Comparison of ENCODE assay signal across 25 cellular contexts in the genomic region with DNA sequence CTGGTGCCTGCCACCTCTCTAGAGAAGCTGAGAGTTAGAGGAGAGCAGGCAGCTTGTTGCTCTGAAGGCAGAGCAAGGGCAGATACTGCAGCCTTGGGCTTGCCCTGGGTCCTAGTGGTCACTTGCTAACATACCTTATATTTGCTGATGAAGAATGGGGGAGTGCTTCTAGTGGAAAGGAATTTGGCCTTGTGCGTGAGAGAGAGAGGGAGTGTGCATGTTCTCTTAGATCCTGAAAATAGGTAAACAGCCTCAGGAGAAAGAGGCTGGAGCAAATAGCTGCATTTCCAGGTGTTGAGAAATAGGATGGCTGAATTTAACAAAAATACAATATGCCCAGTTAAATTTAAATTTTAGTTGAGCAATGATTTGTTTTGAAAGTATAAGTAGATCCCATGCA.
DNase-seq lines count a peak whose midpoint lies in the region; FAIRE-seq and TF ChIP-seq lines count a peak whose summit lies in the region.
"Had no signal": no experiment of that assay in that cellular context is flagged by ENCODE, and none has a peak within 500 bp of the region (broad histone marks: within the 10 kb centered on the region; RNA-seq: fewer than 3 reads in every experiment).

No MANE protein-coding gene starts in this region.

- H3K4me3 ChIP-seq in H7 (ENCODE audit: insufficient read depth, low read depth, low read length) (no peak overlapping the region), kidney (ENCODE audit: low read length in 2 of 2) (no peak overlapping the region), smooth muscle cell (no peak overlapping the region)
- H3K4me3 ChIP-seq: HAP-1, pancreas, sigmoid colon had no signal

- no peak for TF ChIP-seq CTCF in MCF 10A (IDR thresholded peaks at IDR 0.05; ENCODE audit: unreplicated experiment)
- no peak for TF ChIP-seq CTCF in kidney (IDR thresholded peaks at IDR 0.05; ENCODE audit: borderline replicate concordance, extremely low read depth, insufficient read depth)
- TF ChIP-seq CTCF in smooth muscle cell (IDR thresholded peaks at IDR 0.05; ENCODE audit: borderline replicate concordance, insufficient read depth, poor library complexity, severe bottlenecking), result no peak
- TF ChIP-seq CTCF in progenitor cell of endocrine pancreas (IDR thresholded peaks at IDR 0.05; ENCODE audit: unreplicated experiment), result no peak

- no peaks in the 10 kb centered on the region for H3K79me2 ChIP-seq in smooth muscle cell (ENCODE audit: low read depth)

- no peaks in the 10 kb centered on the region for H3K27me3 ChIP-seq in H7 (ENCODE audit: control insufficient read depth, insufficient read depth, low read length)
- no peaks in the 10 kb centered on the region for H3K27me3 ChIP-seq in smooth muscle cell (ENCODE audit: low read depth)
- H3K27me3 ChIP-seq: pancreas, sigmoid colon had no signal

- H3K4me2 ChIP-seq in smooth muscle cell, result peak overlapping the region; percentile 26

- H3K36me3 Mint-ChIP-seq in MCF 10A (ENCODE audit: insufficient read depth, unreplicated experiment) (peaks cover 4% of the 10 kb centered on the region), progenitor cell of endocrine pancreas (ENCODE audit: insufficient read depth) (no peaks in the 10 kb centered on the region)
- H3K36me3 Mint-ChIP-seq: activated CD8-positive, alpha-beta memory T cell treated with anti-CD3 and anti-CD28 coated beads, Interleukin-2, amount 10 ng/mL, durations not matched to agents 7 days and 5 days; activated naive CD4-positive, alpha-beta T cell treated with anti-CD3 and anti-CD28 coated beads, Interleukin-2, amount 50 U/mL, for 72 hours; memory B cell; naive B cell had no signal

- POLR2A ChIA-PET in MCF 10A (lab: Yijun Ruan, JAX), result interaction anchor here (0.7 to 9.0 kb wide), 37 partner anchors 8 to 881 kb away, joined by 3 to 231 read pairs (median 4); a partner anchor contains a TSS

- intact Hi-C loops in MCF 10A (cut with micrococcal nuclease), result no loop called here
- intact Hi-C loops in kidney (cut with DNase I), result no loop called here

- H3K4me1 ChIP-seq in kidney (ENCODE audit: control insufficient read depth in 1 of 2, insufficient read depth in 1 of 2, low read depth in 1 of 2, low read length in 2 of 2) (peaks cover 0 to 6% of the 10 kb centered on the region in 2 donors), smooth muscle cell (ENCODE audit: low read depth) (peaks cover 11% of the 10 kb centered on the region)
- H3K4me1 ChIP-seq: HAP-1, pancreas, sigmoid colon had no signal

- H3K27ac ChIP-seq in kidney (ENCODE audit: low read depth in 2 of 2, low read length in 2 of 2) (no peak overlapping the region), smooth muscle cell (ENCODE audit: low read depth) (no peak overlapping the region)
- H3K27ac ChIP-seq: pancreas, sigmoid colon had no signal

- H3K4me3 Mint-ChIP-seq in MCF 10A (ENCODE audit: unreplicated experiment), result peak overlapping the region; percentile 0
- no peak overlapping the region for H3K4me3 Mint-ChIP-seq in progenitor cell of endocrine pancreas (ENCODE audit: low read depth)
- H3K4me3 Mint-ChIP-seq: activated CD8-positive, alpha-beta memory T cell treated with anti-CD3 and anti-CD28 coated beads, Interleukin-2, amount 10 ng/mL, durations not matched to agents 7 days and 5 days; activated T-helper 1 cell treated with anti-CD3 and anti-CD28 coated beads, Interleukin-12 subunit alpha, Interleukin-12 subunit beta, Interleukin-2, Interleukin-4 antibody, amounts not matched to agents 30 ng/mL and 10 ng/mL and 1 ng/mL, durations not matched to agents 14 hours and 24 hours and 36 hours; CD4-positive, alpha-beta T cell; immature natural killer cell; memory B cell; naive B cell had no signal

- no peaks in the 10 kb centered on the region for H3K9me3 ChIP-seq in kidney (ENCODE audit: control insufficient read depth in 1 of 2, low read length in 2 of 2)
- no peaks in the 10 kb centered on the region for H3K9me3 ChIP-seq in smooth muscle cell (replicated peaks; ENCODE audit: low read depth)
- H3K9me3 ChIP-seq: HAP-1, pancreas, sigmoid colon had no signal

- peak overlapping the region; percentile 5 for H3K27ac Mint-ChIP-seq in MCF 10A (ENCODE audit: low read depth, unreplicated experiment)
- no peak overlapping the region for H3K27ac Mint-ChIP-seq in progenitor cell of endocrine pancreas
- H3K27ac Mint-ChIP-seq: activated CD8-positive, alpha-beta memory T cell treated with anti-CD3 and anti-CD28 coated beads, Interleukin-2, amount 10 ng/mL, durations not matched to agents 7 days and 5 days; activated naive CD4-positive, alpha-beta T cell treated with anti-CD3 and anti-CD28 coated beads, Interleukin-2, amount 50 U/mL, for 72 hours; activated T-helper 1 cell treated with anti-CD3 and anti-CD28 coated beads, Interleukin-12 subunit alpha, Interleukin-12 subunit beta, Interleukin-2, Interleukin-4 antibody, amounts not matched to agents 30 ng/mL and 10 ng/mL and 1 ng/mL, durations not matched to agents 14 hours and 24 hours and 36 hours; CD4-positive, alpha-beta T cell; immature natural killer cell; memory B cell had no signal

- H3F3A ChIP-seq in smooth muscle cell (ENCODE audit: low read depth), result no peaks in the 10 kb centered on the region

- BruUV-seq in MCF 10A (replicated peaks; lab: Mats Ljungman, UMichigan), result no TSS peak

- no peaks in the 10 kb centered on the region for H4K20me1 ChIP-seq in smooth muscle cell (ENCODE audit: low read depth)

- FAIRE-seq in kidney (lab: Jason Lieb, UNC), result no peak
- FAIRE-seq: astrocyte, GM12892, pancreas had no signal

- H3K36me3 ChIP-seq in H7 (replicated peaks; ENCODE audit: control insufficient read depth, insufficient read depth, low read length), result no peaks in the 10 kb centered on the region
- H3K36me3 ChIP-seq in kidney (ENCODE audit: control insufficient read depth in 1 of 2, insufficient read depth in 2 of 2, low read length in 2 of 2), result no peaks in the 10 kb centered on the region
- H3K36me3 ChIP-seq in smooth muscle cell (ENCODE audit: low read depth), result no peaks in the 10 kb centered on the region
- H3K36me3 ChIP-seq: HAP-1, pancreas, sigmoid colon had no signal

- H3K27me3 Mint-ChIP-seq in MCF 10A (ENCODE audit: insufficient read depth, unreplicated experiment) (no peaks in the 10 kb centered on the region), progenitor cell of endocrine pancreas (peaks cover 11% of the 10 kb centered on the region)
- H3K27me3 Mint-ChIP-seq: activated CD8-positive, alpha-beta memory T cell treated with anti-CD3 and anti-CD28 coated beads, Interleukin-2, amount 10 ng/mL, durations not matched to agents 7 days and 5 days; CD4-positive, alpha-beta T cell; naive B cell had no signal

- peaks cover 26% of the 10 kb centered on the region for H3K4me1 Mint-ChIP-seq in MCF 10A (ENCODE audit: insufficient read depth, unreplicated experiment)
- H3K4me1 Mint-ChIP-seq in progenitor cell of endocrine pancreas (ENCODE audit: low read depth), result peaks cover 11% of the 10 kb centered on the region
- H3K4me1 Mint-ChIP-seq: activated CD8-positive, alpha-beta memory T cell treated with anti-CD3 and anti-CD28 coated beads, Interleukin-2, amount 10 ng/mL, durations not matched to agents 7 days and 5 days; immature natural killer cell; memory B cell; naive B cell had no signal

- H3K9me3 Mint-ChIP-seq in MCF 10A (ENCODE audit: unreplicated experiment) (no peaks in the 10 kb centered on the region), progenitor cell of endocrine pancreas (ENCODE audit: low read depth) (no peaks in the 10 kb centered on the region)
- H3K9me3 Mint-ChIP-seq: activated T-helper 1 cell treated with anti-CD3 and anti-CD28 coated beads, Interleukin-12 subunit alpha, Interleukin-12 subunit beta, Interleukin-2, Interleukin-4 antibody, amounts not matched to agents 30 ng/mL and 10 ng/mL and 1 ng/mL, durations not matched to agents 14 hours and 24 hours and 36 hours; CD4-positive, alpha-beta T cell; memory B cell had no signal

- H3K9ac ChIP-seq in kidney (ENCODE audit: low read length in 2 of 2) (no peak overlapping the region), smooth muscle cell (ENCODE audit: low read depth) (no peak overlapping the region)

- CTCF ChIA-PET in MCF 10A (lab: Yijun Ruan, JAX), result interaction anchor here (0.5 to 5.3 kb wide), 18 partner anchors 9 to 872 kb away, joined by 3 to 40 read pairs (median 4); a partner anchor contains a TSS

- peak; percentile 28 for DNase-seq in H7
- DNase-seq in MCF 10A (ENCODE audit: unreplicated experiment), result peak; percentile 76
- peak; percentile 60 for DNase-seq in kidney
- no peak for DNase-seq in smooth muscle cell (lab: John Stamatoyannopoulos, UW; ENCODE audit: unreplicated experiment)
- no peak for DNase-seq in DMS153 (lab: John Stamatoyannopoulos, UW)
- DNase-seq in progenitor cell of endocrine pancreas (ENCODE audit: low spot score, unreplicated experiment), result no peak
- no peak for DNase-seq in GOT3 (lab: John Stamatoyannopoulos, UW)
- DNase-seq: activated CD4-positive, alpha-beta T cell treated with anti-CD3 and anti-CD28 coated beads for 4 hours; activated CD8-positive, alpha-beta memory T cell treated with anti-CD3 and anti-CD28 coated beads, Interleukin-2, amount 10 ng/mL, durations not matched to agents 7 days and 5 days; CD4-positive, alpha-beta T cell; effector memory CD4-positive, alpha-beta T cell; immature natural killer cell; naive B cell; NCI-H1105 treated with DMSO at 0.1 percent for 48 hours; NCI-H510A; pancreas; Right ventricle myocardium superior; sigmoid colon; substantia nigra had no signal

- 59% methylated on average over 1 of the region's 1 CpG for WGBS in smooth muscle cell (ENCODE audit: low lambda C conversion rate)

- peak overlapping the region; percentile 33 for H2AFZ ChIP-seq in smooth muscle cell (ENCODE audit: low read depth)

Comparison
In these comparisons a context has a peak if more than half of its experiments do, and no peak if none do; other contexts are left out.
1. DNase-seq: peak in H7 (single experiment), MCF 10A (single experiment) and kidney (single experiment); none in smooth muscle cell (single experiment), DMS153 (single experiment), progenitor cell of endocrine pancreas (single experiment) and GOT3 (single experiment).